In the genomic region with DNA sequence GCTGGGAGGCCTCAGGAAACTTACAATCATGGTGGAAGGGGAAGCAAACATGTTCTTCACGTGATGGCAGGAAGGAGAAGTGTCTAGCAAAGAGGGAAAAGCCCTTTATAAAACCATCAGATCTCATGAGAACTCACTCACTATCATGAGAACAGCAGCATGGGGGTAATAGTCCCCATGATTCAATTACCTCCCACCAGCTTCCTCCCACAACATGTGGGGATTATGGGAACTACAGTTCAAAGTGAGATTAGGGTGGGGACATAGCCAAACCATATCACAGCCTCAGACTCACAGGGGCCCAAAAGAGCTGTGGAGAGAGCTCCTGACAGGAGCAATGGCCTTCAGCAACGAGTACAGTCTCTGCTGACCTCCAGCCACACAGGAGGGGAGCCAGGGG, we compare ENCODE assay signal across 27 cellular contexts.
"Had no signal": no experiment of that assay in that cellular context is flagged by ENCODE, and none has a peak within 500 bp of the region (broad histone marks: within the 10 kb centered on the region; RNA-seq: fewer than 3 reads in every experiment).

No MANE protein-coding gene starts in this region.

- H3K9me3 ChIP-seq: adrenal gland, colonic mucosa, gastrocnemius medialis, suprapubic skin, tibial artery had no signal

- H3K36me3 Mint-ChIP-seq: activated naive CD8-positive, alpha-beta T cell; brain had no signal

- H3K4me1 ChIP-seq: adrenal gland, colonic mucosa, gastrocnemius medialis, neural progenitor cell, right atrium auricular region, suprapubic skin, tibial artery had no signal

- DNase-seq: activated CD4-positive, alpha-beta T cell treated with anti-CD3 and anti-CD28 coated beads for 36 hours; activated CD4-positive, CD25-positive, alpha-beta regulatory T cell; activated effector memory CD4-positive, alpha-beta T cell treated with Interleukin-2 at 50 U/mL for 16 hours; activated naive CD4-positive, alpha-beta T cell treated with Interleukin-2 at 50 U/mL for 16 hours; adrenal gland; aorta; cerebellar nuclear complex; colonic mucosa; effector CD8-positive, alpha-beta T cell; erythroblast; gastrocnemius medialis; glutamatergic neuron; islet precursor cell; left cardiac atrium; left ventricle myocardium superior; occipital lobe; stimulated activated CD4-positive, alpha-beta T cell treated with anti-CD3 and anti-CD28 coated beads, Interleukin-15, amount 100 ng/mL, for 24 hours; stimulated activated CD4-positive, alpha-beta T cell treated with anti-CD3 and anti-CD28 coated beads, Interleukin-2, amount 100 ng/mL, for 24 hours; stimulated activated naive B cell treated with anti-CD40 and anti-IgM and Interleukin-4, amounts not matched to agents 10 μg/mL and 1 μg/mL and 100 μg/mL, for 72 hours; tibial artery had no signal

- H3K27ac ChIP-seq: adrenal gland, cardiac muscle cell, colonic mucosa, gastrocnemius medialis, neural progenitor cell, right atrium auricular region, suprapubic skin, tibial artery had no signal

- H3K4me3 ChIP-seq: adrenal gland, cardiac muscle cell, colonic mucosa, gastrocnemius medialis, neural progenitor cell, right atrium auricular region, suprapubic skin, tibial artery had no signal

- ATAC-seq: activated CD4-positive, alpha-beta T cell treated with anti-CD3 and anti-CD28 coated beads for 36 hours; gastrocnemius medialis; left cardiac atrium; left ventricle myocardium superior had no signal

- H3K4me2 ChIP-seq: neural progenitor cell had no signal

- H3K9ac ChIP-seq: neural progenitor cell had no signal

- H3K4me1 Mint-ChIP-seq: activated CD4-positive, alpha-beta T cell treated with anti-CD3 and anti-CD28 coated beads for 36 hours had no signal

- H3K9me3 Mint-ChIP-seq: neural progenitor cell; T-helper 2 cell treated with Interferon-gamma antibody and Interleukin-4, amounts not matched to agents 5 μg/mL and 100 μg/mL, for 36 hours had no signal

- H3K27ac Mint-ChIP-seq: activated CD4-positive, alpha-beta T cell treated with anti-CD3 and anti-CD28 coated beads for 36 hours; activated naive CD8-positive, alpha-beta T cell; neural progenitor cell; stimulated activated naive B cell treated with anti-CD40 and anti-IgM and Interleukin-4, amounts not matched to agents 10 μg/mL and 1 μg/mL and 100 μg/mL, for 72 hours; T-helper 2 cell treated with Interferon-gamma antibody and Interleukin-4, amounts not matched to agents 5 μg/mL and 100 μg/mL, for 36 hours had no signal

- H3K27me3 Mint-ChIP-seq: stimulated activated naive B cell treated with anti-CD40 and anti-IgM and Interleukin-4, amounts not matched to agents 10 μg/mL and 1 μg/mL and 100 μg/mL, for 72 hours had no signal

- H3K4me3 Mint-ChIP-seq: activated CD4-positive, alpha-beta T cell treated with anti-CD3 and anti-CD28 coated beads for 36 hours; activated naive CD8-positive, alpha-beta T cell; brain; neural progenitor cell; stimulated activated naive B cell treated with anti-CD40 and anti-IgM and Interleukin-4, amounts not matched to agents 10 μg/mL and 1 μg/mL and 100 μg/mL, for 72 hours; T-helper 2 cell treated with Interferon-gamma antibody and Interleukin-4, amounts not matched to agents 5 μg/mL and 100 μg/mL, for 36 hours had no signal

- H3K36me3 ChIP-seq: adrenal gland, cardiac muscle cell, colonic mucosa, gastrocnemius medialis, neural progenitor cell, right atrium auricular region, suprapubic skin, tibial artery had no signal

- H3K27me3 ChIP-seq: adrenal gland, cardiac muscle cell, colonic mucosa, gastrocnemius medialis, neural progenitor cell, right atrium auricular region, suprapubic skin, tibial artery had no signal
